1 cellular context compared by ENCODE assay signal in genomic region chr1:201643835-201644104, GRCh38.
TF ChIP-seq lines count a peak whose summit lies in the region.

No MANE protein-coding gene starts in this region.

TF ChIP-seq in K562, 482 proteins besides CTCF, POLR2A, EP300 and RAD21 (continued from another document and continues in another):
- TF ChIP-seq MGA (IDR thresholded peaks at IDR 0.05) (peak; percentile 18; the same call in 1 of the 2 replicates), ZNF316 (IDR thresholded peaks at IDR 0.05) (no peak), ZNF511 (CRISPR knock-in tag; IDR thresholded peaks at IDR 0.05) (no peak), BDP1 (IDR thresholded peaks at IDR 0.05; ENCODE audit: insufficient read depth, insufficient read length) (no peak), XRCC5 (IDR thresholded peaks at IDR 0.05; ENCODE audit: low read depth, low read length) (no peak), ARID1B (IDR thresholded peaks at IDR 0.05) (peak; percentile 63), DIDO1 (tag; IDR thresholded peaks at IDR 0.05; ENCODE audit: low read depth) (no peak), MTA3 (IDR thresholded peaks at IDR 0.05; ENCODE audit: borderline replicate concordance) (no peak), KLF6 (CRISPR knock-in tag; IDR thresholded peaks at IDR 0.05; ENCODE audit: borderline replicate concordance) (no peak), NR0B1 (IDR thresholded peaks at IDR 0.05; ENCODE audit: partially characterized antibody) (no peak), ZNF277 (CRISPR knock-in tag; IDR thresholded peaks at IDR 0.05; ENCODE audit: borderline replicate concordance) (no peak), SRSF3 (IDR thresholded peaks at IDR 0.05; ENCODE audit: insufficient read depth, low read length) (no peak), MAX (CRISPR knock-in tag; IDR thresholded peaks at IDR 0.05) (no peak), E2F4 (CRISPR knock-in tag; IDR thresholded peaks at IDR 0.05; ENCODE audit: low read depth) (no peak), KAT2B (IDR thresholded peaks at IDR 0.05; ENCODE audit: low read depth, low read length) (no peak), HDAC3 (IDR thresholded peaks at IDR 0.05; ENCODE audit: borderline replicate concordance, partially characterized antibody) (no peak), ZNF174 (CRISPR knock-in tag; IDR thresholded peaks at IDR 0.05) (no peak), TCF15 (CRISPR knock-in tag; IDR thresholded peaks at IDR 0.05) (no peak), NKRF (IDR thresholded peaks at IDR 0.05; ENCODE audit: borderline replicate concordance) (no peak), HNRNPUL1 (IDR thresholded peaks at IDR 0.05; ENCODE audit: low read length) (no peak), IRF1 (CRISPR knock-in tag; IDR thresholded peaks at IDR 0.05; ENCODE audit: borderline replicate concordance) (no peak), SMAD4 (CRISPR knock-in tag; conservative IDR thresholded peaks at IDR 0.05) (0 out of 2 replicates have a peak, but pooled peaks have one; percentile 28), ZNF384 (IDR thresholded peaks at IDR 0.05; ENCODE audit: low read depth, low read length) (no peak), GABPB2 (CRISPR knock-in tag; conservative IDR thresholded peaks at IDR 0.05) (no peak), PPARD (CRISPR knock-in tag; IDR thresholded peaks at IDR 0.05) (no peak), NR1H2 (CRISPR knock-in tag; IDR thresholded peaks at IDR 0.05) (no peak), ZEB2 (IDR thresholded peaks at IDR 0.05) (no peak), DMBX1 (CRISPR knock-in tag; IDR thresholded peaks at IDR 0.05; ENCODE audit: borderline replicate concordance) (0 out of 2 replicates have a peak, but pooled peaks have one; percentile 32), CBFA2T2 (conservative IDR thresholded peaks at IDR 0.05) (peak; percentile 57), ZFX (CRISPR knock-in tag; IDR thresholded peaks at IDR 0.05) (no peak), ZNF551 (CRISPR knock-in tag; IDR thresholded peaks at IDR 0.05) (no peak), ZC3H11A (IDR thresholded peaks at IDR 0.05; ENCODE audit: low read depth, low read length) (no peak), U2AF2 (optimal IDR thresholded peaks at IDR 0.05; ENCODE audit: low read depth, low read length) (no peak), ZNF121 (CRISPR knock-in tag; conservative IDR thresholded peaks at IDR 0.05) (no peak), ZNF140 (CRISPR knock-in tag; IDR thresholded peaks at IDR 0.05) (no peak), HMGN3 (IDR thresholded peaks at IDR 0.05; ENCODE audit: borderline replicate concordance, extremely low read depth, insufficient read length, low read depth, low read length) (no peak), CHD4 (IDR thresholded peaks at IDR 0.05; ENCODE audit: insufficient read depth, insufficient replicate concordance, low read depth, low read length, poor library complexity, severe bottlenecking) (no peak), SMAD2 (IDR thresholded peaks at IDR 0.05; ENCODE audit: low read depth, low read length) (no peak), MTF1 (CRISPR knock-in tag; IDR thresholded peaks at IDR 0.05; ENCODE audit: borderline replicate concordance) (no peak), ZBTB49 (CRISPR knock-in tag; IDR thresholded peaks at IDR 0.05; ENCODE audit: borderline replicate concordance) (no peak), TFAM (CRISPR knock-in tag; conservative IDR thresholded peaks at IDR 0.05) (no peak)
